8 cellular contexts compared by ENCODE assay signal in genomic region chr3:31532587-31533168, GRCh38. TPM values are rescaled to one million over a fixed set of nuclear protein-coding genes. Genes with fewer than 3 reads are reported as not detected.
A peak's percentile ranks its signal among the peaks of the same experiment; 100 is the strongest.
DNase-seq lines count a peak whose midpoint lies in the region; ATAC-seq and TF ChIP-seq lines count a peak whose summit lies in the region.

Gene STT3B (plus strand): TSS chr3:31532925. CDS start chr3:31532999, 74 bp downstream.

- H3K27me3 ChIP-seq in HL-60 (ENCODE audit: insufficient read depth, poor library complexity, severe bottlenecking), result no peaks in the 10 kb centered on the region
- H3K27me3 ChIP-seq in cardiac muscle cell, result no peaks in the 10 kb centered on the region
- H3K27me3 ChIP-seq in upper lobe of left lung, result no peaks in the 10 kb centered on the region

- 0% methylated on average over 68 of the region's 68 CpGs; no CpG with 5 or more reads in 1 of the 2 donors for WGBS in upper lobe of left lung, 2 donors

- peak within 1 kb of the TSS; percentile 97 to 98 for H3K27ac Mint-ChIP-seq in activated naive CD4-positive, alpha-beta T cell treated with anti-CD3 and anti-CD28 coated beads, Interleukin-2, amount 50 U/mL, for 72 hours

- TF ChIP-seq CTCF in HL-60 (IDR thresholded peaks at IDR 0.05; ENCODE audit: insufficient read depth, low read length) (no peak), cardiac muscle cell (IDR thresholded peaks at IDR 0.05; ENCODE audit: low read depth, low read length) (no peak), upper lobe of left lung (IDR thresholded peaks at IDR 0.05) (peak in 2 of 6 experiments; percentile 17 to 21)

- H3K4me1 ChIP-seq in cardiac muscle cell (ENCODE audit: low read depth) (peaks cover 27% of the 10 kb centered on the region), upper lobe of left lung (peaks cover 33 to 48% (median 41%) of the 10 kb centered on the region in 4 donors)

- TF ChIP-seq POLR2A in Raji (IDR thresholded peaks at IDR 0.05; ENCODE audit: insufficient read depth, low read depth, low read length) (peak; percentile 78), upper lobe of left lung (IDR thresholded peaks at IDR 0.05) (peak in 3 of 4 donors; percentile 80 to 98 (median 96))

- no peaks in the 10 kb centered on the region for H3K9me3 ChIP-seq in cardiac muscle cell (ENCODE audit: low read depth)
- H3K9me3 ChIP-seq in upper lobe of left lung, result no peaks in the 10 kb centered on the region

- H3K4me3 ChIP-seq in HL-60 (replicated peaks; ENCODE audit: insufficient read depth, low read length) (peak within 1 kb of the TSS; percentile 87), cardiac muscle cell (peak within 1 kb of the TSS; percentile 87), upper lobe of left lung (peak within 1 kb of the TSS; percentile 69 to 98 (median 98))

- H3K9me3 Mint-ChIP-seq in activated naive CD4-positive, alpha-beta T cell treated with anti-CD3 and anti-CD28 coated beads, Interleukin-2, amount 50 U/mL, for 72 hours, result no peaks in the 10 kb centered on the region

- ATAC-seq in GM19468 (IDR thresholded peaks at IDR 0.05; ENCODE audit: extremely low read depth, unreplicated experiment) (peak; percentile 7), upper lobe of left lung (ENCODE audit: low FRiP score in 2 of 2) (peak; percentile 87 to 89)
- ATAC-seq in activated naive CD4-positive, alpha-beta T cell treated with anti-CD3 and anti-CD28 coated beads, Interleukin-2, amount 50 U/mL, for 72 hours, result peak; percentile 54 to 65

- DNase-seq in DMS114 treated with DMSO at 0.1 percent for 48 hours (lab: John Stamatoyannopoulos, UW; ENCODE audit: unreplicated experiment) (peak; percentile 86), HL-60 (ENCODE audit: low read depth in 1 of 2, low spot score in 1 of 2) (peak in 1 of 2 experiments; percentile 87), cardiac muscle cell (ENCODE audit: low read depth in 1 of 2, low spot score in 1 of 2) (peak; percentile 71 to 90), posterior vena cava (ENCODE audit: low spot score) (no peak), upper lobe of left lung (peak; percentile 82 to 95)
- DNase-seq in activated naive CD4-positive, alpha-beta T cell treated with anti-CD3 and anti-CD28 coated beads, Interleukin-2, amount 50 U/mL, for 72 hours (ENCODE audit: low spot score in 2 of 2), result peak in 1 of 2 donors; percentile 78

- TF ChIP-seq EP300 in upper lobe of left lung (IDR thresholded peaks at IDR 0.05), result no peak

- peaks cover 21 to 28% of the 10 kb centered on the region in 2 donors for H3K36me3 Mint-ChIP-seq in activated naive CD4-positive, alpha-beta T cell treated with anti-CD3 and anti-CD28 coated beads, Interleukin-2, amount 50 U/mL, for 72 hours

- H3K27ac ChIP-seq in HL-60 (replicated peaks), result peak within 1 kb of the TSS; percentile 100
- peak within 1 kb of the TSS; percentile 95 for H3K27ac ChIP-seq in cardiac muscle cell
- peak within 1 kb of the TSS; percentile 92 to 99 (median 99) for H3K27ac ChIP-seq in upper lobe of left lung

- H3K36me3 ChIP-seq in cardiac muscle cell, result no peaks in the 10 kb centered on the region
- no peaks in the 10 kb centered on the region for H3K36me3 ChIP-seq in upper lobe of left lung

- intact Hi-C loops in posterior vena cava (cut with DNase I), result no loop called here

RNA-seq across cellular contexts. Expression of gene STT3B, which starts in this region (rescaled TPM):
- total RNA-seq in activated naive CD4-positive, alpha-beta T cell treated with anti-CD3 and anti-CD28 coated beads, Interleukin-2, amount 50 U/mL, for 72 hours, result 100 to 1,000 TPM in 1 of 2 donors, 10 to 100 TPM in 1; 93.5 to 132 TPM
- 106 and 124 TPM in 2 replicates for total RNA-seq in cardiac muscle cell
- 105 and 113 TPM in 2 replicates for polyA plus RNA-seq in cardiac muscle cell
- 10 to 100 TPM; 82.5 to 84.7 TPM for total RNA-seq in posterior vena cava
- 100 to 1,000 TPM in 1 of 6 donors, 10 to 100 TPM in 5; 42.9 to 137 (median 88.8) TPM for total RNA-seq in upper lobe of left lung

Comparison
In these comparisons a context has a peak if more than half of its experiments do, and no peak if none do; other contexts are left out.
1. ATAC-seq: peak in every context shown above with its lines; median percentile 88 in upper lobe of left lung; 60 in activated naive CD4-positive, alpha-beta T cell treated with anti-CD3 and anti-CD28 coated beads, Interleukin-2, amount 50 U/mL, for 72 hours; 7 in GM19468.